In the genomic region with DNA sequence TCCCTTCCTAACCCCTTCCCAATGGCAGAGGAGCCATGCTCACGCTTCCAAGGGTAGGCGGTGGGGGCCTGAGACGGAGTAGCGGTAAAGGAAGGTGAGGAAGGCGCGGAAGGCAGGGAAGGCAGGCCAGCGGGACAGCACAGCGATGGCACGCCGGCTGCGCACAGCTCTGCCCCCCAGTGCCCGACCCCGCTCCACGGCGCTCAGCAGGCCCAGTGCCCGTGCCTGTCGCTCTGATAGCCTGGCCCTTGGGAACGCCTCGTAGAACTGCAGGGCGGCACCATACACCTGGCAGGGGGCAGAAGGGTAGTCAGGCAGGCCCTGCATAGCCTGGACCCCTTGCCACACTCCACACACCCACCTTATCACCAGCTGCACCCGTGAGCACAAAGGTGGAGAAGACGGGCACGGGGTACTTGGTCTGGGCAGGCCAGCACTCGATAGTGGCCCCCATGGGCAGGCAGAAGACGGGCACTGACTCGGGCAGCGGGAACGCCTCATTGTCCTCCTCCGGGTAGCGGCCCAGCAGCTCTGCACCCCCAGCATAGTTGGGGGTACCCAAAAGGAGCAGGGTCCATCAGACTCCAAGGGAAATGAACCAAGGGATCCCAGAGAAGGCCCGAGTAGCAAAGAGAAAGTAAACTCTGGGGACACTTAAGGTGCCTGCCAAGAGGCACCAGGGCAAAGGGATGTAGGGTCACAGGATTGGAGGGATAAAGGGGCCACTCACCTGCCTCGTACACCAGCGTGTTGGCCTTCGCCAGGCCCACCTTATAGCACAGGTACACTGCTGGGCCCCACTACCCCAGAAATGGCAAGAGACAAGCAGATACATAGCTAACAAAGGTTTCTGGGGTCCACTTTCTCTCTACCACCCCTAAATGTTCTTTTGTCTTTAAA, we compare ENCODE assay signal across 27 cellular contexts. TPM values are rescaled to one million over a fixed set of nuclear protein-coding genes. Genes with fewer than 3 reads are reported as not detected.
DNase-seq lines count a peak whose midpoint lies in the region; ATAC-seq and TF ChIP-seq lines count a peak whose summit lies in the region.
"Had no signal": no experiment of that assay in that cellular context is flagged by ENCODE, and none has a peak within 500 bp of the region (broad histone marks: within the 10 kb centered on the region; RNA-seq: fewer than 3 reads in every experiment).

No MANE protein-coding gene starts in this region.

- TF ChIP-seq EP300 in SK-N-SH (IDR thresholded peaks at IDR 0.05; ENCODE audit: borderline replicate concordance in 1 of 2, low read depth in 1 of 2, low read length in 1 of 2): no peak

- H3K4me3 Mint-ChIP-seq in endodermal cell: no peak overlapping the region
- H3K4me3 Mint-ChIP-seq: activated CD8-positive, alpha-beta memory T cell treated with anti-CD3 and anti-CD28 coated beads, Interleukin-2, amount 10 ng/mL, durations not matched to agents 7 days and 5 days had no signal

- H3K27ac ChIP-seq in SK-N-SH (ENCODE audit: low read depth in 2 of 2, low read length in 1 of 2) (no peak overlapping the region), endodermal cell (ENCODE audit: low read depth, low read length) (no peak overlapping the region), spleen (peak overlapping the region in 2 of 8 donors; percentile 100), MM.1S (ENCODE audit: low read length) (no peak overlapping the region)
- H3K27ac ChIP-seq: colonic mucosa, GM23248, HL-60, thyroid gland had no signal

- H3K27me3 Mint-ChIP-seq in endodermal cell (ENCODE audit: insufficient read depth): no peaks in the 10 kb centered on the region
- H3K27me3 Mint-ChIP-seq: activated CD8-positive, alpha-beta memory T cell treated with anti-CD3 and anti-CD28 coated beads, Interleukin-2, amount 10 ng/mL, durations not matched to agents 7 days and 5 days; naive thymus-derived CD8-positive, alpha-beta T cell; progenitor cell of endocrine pancreas; T-cell had no signal

- no peak for ATAC-seq in SK-N-SH treated with all-trans-retinoic acid at 6 μM for 48 hours
- ATAC-seq in HG02938 (IDR thresholded peaks at IDR 0.05; ENCODE audit: unreplicated experiment): no peak
- ATAC-seq: activated CD8-positive, alpha-beta memory T cell treated with anti-CD3 and anti-CD28 coated beads, Interleukin-2, amount 10 ng/mL, durations not matched to agents 7 days and 5 days; left cardiac atrium; naive thymus-derived CD8-positive, alpha-beta T cell; PC-3; T-cell had no signal

- no peak overlapping the region for H3K4me2 ChIP-seq in SK-N-SH
- no peak overlapping the region for H3K4me2 ChIP-seq in MM.1S (ENCODE audit: low read depth, low read length)

- no peak overlapping the region for H3K4me3 ChIP-seq in SK-N-SH (ENCODE audit: low read depth in 2 of 2, low read length in 1 of 2)
- no peak overlapping the region for H3K4me3 ChIP-seq in H7 (ENCODE audit: insufficient read depth, low read depth, low read length)
- no peak overlapping the region for H3K4me3 ChIP-seq in endodermal cell (ENCODE audit: low read length)
- no peak overlapping the region for H3K4me3 ChIP-seq in spleen
- no peak overlapping the region for H3K4me3 ChIP-seq in MM.1S (ENCODE audit: low read length)
- H3K4me3 ChIP-seq: colonic mucosa, GM23248, thyroid gland had no signal

- H3F3A ChIP-seq in SK-N-SH (replicated peaks; ENCODE audit: insufficient read depth): peaks cover 4% of the 10 kb centered on the region
- H3F3A ChIP-seq in MM.1S (ENCODE audit: insufficient read depth, low read length): peaks cover 17% of the 10 kb centered on the region

- no peaks in the 10 kb centered on the region for H4K20me1 ChIP-seq in SK-N-SH (ENCODE audit: insufficient read depth)
- H4K20me1 ChIP-seq in MM.1S (ENCODE audit: insufficient read depth, low read length): no peaks in the 10 kb centered on the region

- peaks cover 7 to 51% of the 10 kb centered on the region in 2 experiments for H3K36me3 ChIP-seq in SK-N-SH (replicated peaks in 1 of 2; ENCODE audit: control insufficient read depth in 1 of 2, insufficient read depth in 2 of 2, low read length in 1 of 2)
- peaks cover 19% of the 10 kb centered on the region for H3K36me3 ChIP-seq in H7 (replicated peaks; ENCODE audit: control insufficient read depth, insufficient read depth, low read length)
- peaks cover 35% of the 10 kb centered on the region for H3K36me3 ChIP-seq in endodermal cell (ENCODE audit: control insufficient read depth, insufficient read depth, low read length)
- peaks cover 2 to 73% (median 66%) of the 10 kb centered on the region in 6 donors for H3K36me3 ChIP-seq in spleen
- H3K36me3 ChIP-seq in MM.1S (replicated peaks; ENCODE audit: insufficient read depth, low read length): no peaks in the 10 kb centered on the region; the same call in 1 of the 2 replicates
- H3K36me3 ChIP-seq: colonic mucosa had no signal

- H3K36me3 Mint-ChIP-seq in endodermal cell (ENCODE audit: low read depth): peaks cover 47% of the 10 kb centered on the region

- TF ChIP-seq POLR2A in spleen (IDR thresholded peaks at IDR 0.05): no peak

- DNase-seq in SK-N-SH: peak; percentile 13
- DNase-seq in H7: peak; percentile 47
- no peak for DNase-seq in endodermal cell
- DNase-seq in spleen: peak; percentile 75
- no peak for DNase-seq in MM.1S
- DNase-seq in COR-L47 (lab: John Stamatoyannopoulos, UW): no peak
- DNase-seq: activated CD4-positive, alpha-beta T cell treated with anti-CD3 and anti-CD28 coated beads for 4 hours; activated CD8-positive, alpha-beta memory T cell treated with anti-CD3 and anti-CD28 coated beads, Interleukin-2, amount 10 ng/mL, durations not matched to agents 7 days and 5 days; activated effector memory CD4-positive, alpha-beta T cell treated with anti-CD3 and anti-CD28 coated beads, Interleukin-2, amount 50 U/mL, for 16 hours; AML-193; colonic mucosa; EL; GM23248; left cardiac atrium; mesendoderm; naive thymus-derived CD8-positive, alpha-beta T cell; NCI-H1417; NCI-H446 treated with DMSO at 0.1 percent for 48 hours; PC-3; SHP77 treated with DMSO at 0.1 percent for 48 hours; stimulated activated CD4-positive, alpha-beta T cell treated with anti-CD3 and anti-CD28 coated beads, Interleukin-1b, Interleukin-23, amount 100 ng/mL, for 48 hours; T-cell; thyroid gland had no signal

- POLR2A ChIA-PET in SK-N-SH (lab: Yijun Ruan, JAX): interaction anchor here (2.0 kb wide), 1 partner anchor 19 kb away, joined by 6 read pairs; the partner anchor contains the start of gene GATAD2B

- H3K27me3 ChIP-seq in SK-N-SH (ENCODE audit: insufficient read depth) (no peaks in the 10 kb centered on the region), H7 (ENCODE audit: control insufficient read depth, insufficient read depth, low read length) (no peaks in the 10 kb centered on the region), endodermal cell (ENCODE audit: control insufficient read depth, insufficient read depth, low read length, poor library complexity, severe bottlenecking) (no peaks in the 10 kb centered on the region), spleen (replicated peaks in 1 of 7) (no peaks in the 10 kb centered on the region), MM.1S (replicated peaks; ENCODE audit: insufficient read depth, low read length) (no peaks in the 10 kb centered on the region)
- H3K27me3 ChIP-seq: colonic mucosa, thyroid gland had no signal

- H3K4me1 Mint-ChIP-seq in endodermal cell: peaks cover 4% of the 10 kb centered on the region

- H3K9me3 ChIP-seq in SK-N-SH (no peaks in the 10 kb centered on the region), endodermal cell (ENCODE audit: control insufficient read depth, low read length) (no peaks in the 10 kb centered on the region), spleen (no peaks in the 10 kb centered on the region), MM.1S (replicated peaks; ENCODE audit: insufficient read depth, low read length) (no peaks in the 10 kb centered on the region)
- H3K9me3 ChIP-seq: colonic mucosa, thyroid gland had no signal

- peak overlapping the region; percentile 64 for H3K27ac Mint-ChIP-seq in endodermal cell
- H3K27ac Mint-ChIP-seq: progenitor cell of endocrine pancreas had no signal

- H3K9ac ChIP-seq in SK-N-SH: no peak overlapping the region
- H3K9ac ChIP-seq in endodermal cell (ENCODE audit: extremely low read depth, low read length, poor library complexity, severe bottlenecking): no peak overlapping the region
- no peak overlapping the region for H3K9ac ChIP-seq in MM.1S (ENCODE audit: low read length)
- H3K9ac ChIP-seq: GM23248 had no signal

- H3K79me2 ChIP-seq in SK-N-SH (ENCODE audit: insufficient read depth) (peaks cover 29% of the 10 kb centered on the region), MM.1S (ENCODE audit: low read length) (peaks cover 28% of the 10 kb centered on the region)

- TF ChIP-seq RAD21 in SK-N-SH (IDR thresholded peaks at IDR 0.05; ENCODE audit: low read length): no peak

- no peak for TF ChIP-seq CTCF in SK-N-SH (IDR thresholded peaks at IDR 0.05)
- no peak for TF ChIP-seq CTCF in endodermal cell (conservative IDR thresholded peaks at IDR 0.05)
- TF ChIP-seq CTCF in spleen (IDR thresholded peaks at IDR 0.05 in 8 of 11, conservative IDR thresholded peaks at IDR 0.05 in 3 of 11): no peak
- TF ChIP-seq CTCF in MM.1S (IDR thresholded peaks at IDR 0.05; ENCODE audit: low read length): no peak

- CTCF ChIA-PET in SK-N-SH (lab: Yijun Ruan, JAX): interaction anchor here (0.6 to 1.5 kb wide), 3 partner anchors 26 to 330 kb away, joined by 3 to 4 read pairs (median 3); partner anchors contain the start of genes CREB3L4 and HAX1

- H3K9me2 ChIP-seq in SK-N-SH: no peaks in the 10 kb centered on the region
- no peaks in the 10 kb centered on the region for H3K9me2 ChIP-seq in MM.1S (replicated peaks; ENCODE audit: insufficient read depth, low read length)

- H2AFZ ChIP-seq in SK-N-SH (ENCODE audit: low read depth) (no peak overlapping the region), MM.1S (ENCODE audit: low read length) (no peak overlapping the region)
- H2AFZ ChIP-seq: GM23248 had no signal

- H3K4me1 ChIP-seq in SK-N-SH (ENCODE audit: control insufficient read depth in 1 of 2, insufficient read depth in 2 of 2, low read depth in 1 of 2, low read length in 1 of 2) (peaks cover 3 to 17% of the 10 kb centered on the region in 2 experiments; a peak in 2 of 4 replicates), endodermal cell (ENCODE audit: control insufficient read depth, insufficient read depth, low read length) (no peaks in the 10 kb centered on the region), spleen (peaks cover 13 to 58% (median 39%) of the 10 kb centered on the region in 6 donors), MM.1S (ENCODE audit: low read length) (peaks cover 5% of the 10 kb centered on the region)

- WGBS in SK-N-SH (ENCODE audit: low lambda C conversion rate): 98% methylated on average over 27 of the region's 34 CpGs
- WGBS in endodermal cell (ENCODE audit: insufficient coverage in 1 of 2, insufficient read length in 1 of 2), 2 experiments: 94% methylated on average over 23 to 34 of the region's 34 CpGs
- WGBS in spleen, 5 donors: 93 to 96% (median 95%) methylated on average over 20 to 34 of the region's 34 CpGs

- H3K9me3 Mint-ChIP-seq in endodermal cell: no peaks in the 10 kb centered on the region
- H3K9me3 Mint-ChIP-seq: naive thymus-derived CD8-positive, alpha-beta T cell; T-cell had no signal

- intact Hi-C loops in spleen (cut with DNase I; ENCODE audit: low total_unique reads): no loop called here

RNA-seq across cellular contexts. Expression of gene DENND4B, which starts 4.4 kb away (rescaled TPM):
- polyA plus RNA-seq in SK-N-SH (2012; rRNA removed): 27.3 and 29.6 TPM in 2 replicates
- polyA plus RNA-seq in SK-N-SH (2012; cell fraction: cytosol; rRNA removed): 6.6 and 11.3 TPM in 2 replicates
- 151 and 153 TPM in 2 replicates for polyA plus RNA-seq in SK-N-SH (2012; cell fraction: nucleus; rRNA removed)
- total RNA-seq in H7 (2014; rRNA removed; shearing (Covaris generic)): 41.9 and 57.0 TPM in 2 replicates
- 100 to 1,000 TPM in 1 of 2 donors, 10 to 100 TPM in 1; 89.5 to 115 TPM for total RNA-seq in endodermal cell
- polyA plus RNA-seq in endodermal cell (2013, experiment 1 of 2): 51.8 TPM
- 31.1 TPM for polyA plus RNA-seq in endodermal cell (2013, experiment 2 of 2)
- 100 to 1,000 TPM; 135 to 211 (median 168) TPM for total RNA-seq in spleen
- polyA plus RNA-seq in spleen: 100 to 1,000 TPM in 2 of 3 donors, 10 to 100 TPM in 1; 47.7 to 106 (median 104) TPM

RNA-seq across cellular contexts. Expression of gene CRTC2, which starts 16.3 kb away (rescaled TPM):
- polyA plus RNA-seq in SK-N-SH (2012; rRNA removed) (25.5 and 26.2 TPM in 2 replicates), spleen (10 to 100 TPM; 37.7 to 79.7 (median 72.3) TPM)
- 8.8 and 11.5 TPM in 2 replicates for polyA plus RNA-seq in SK-N-SH (2012; cell fraction: cytosol; rRNA removed)
- polyA plus RNA-seq in SK-N-SH (2012; cell fraction: nucleus; rRNA removed): 86.4 and 89.5 TPM in 2 replicates
- total RNA-seq in H7 (2014; rRNA removed; shearing (Covaris generic)): 17.1 and 22.4 TPM in 2 replicates
- total RNA-seq in endodermal cell (10 to 100 TPM; 35.5 to 40.9 TPM), spleen (10 to 100 TPM; 34.8 to 80.1 (median 66.8) TPM)
- 34.7 TPM for polyA plus RNA-seq in endodermal cell (2013, experiment 1 of 2)
- 33.7 TPM for polyA plus RNA-seq in endodermal cell (2013, experiment 2 of 2)

RNA-seq across cellular contexts. Expression of gene GATAD2B, which starts 19.3 kb away (rescaled TPM):
- 2.7 and 2.8 TPM in 2 replicates for polyA plus RNA-seq in SK-N-SH (2012; rRNA removed)
- 2.9 and 4.0 TPM in 2 replicates for polyA plus RNA-seq in SK-N-SH (2012; cell fraction: cytosol; rRNA removed)
- polyA plus RNA-seq in SK-N-SH (2012; cell fraction: nucleus; rRNA removed): 5.9 and 8.3 TPM in 2 replicates
- 8.9 and 10.9 TPM in 2 replicates for total RNA-seq in H7 (2014; rRNA removed; shearing (Covaris generic))
- 10 to 100 TPM; 45.2 to 51.2 TPM for total RNA-seq in endodermal cell
- polyA plus RNA-seq in endodermal cell (2013, experiment 1 of 2): 32.0 TPM
- 31.3 TPM for polyA plus RNA-seq in endodermal cell (2013, experiment 2 of 2)
- total RNA-seq in spleen: 10 to 100 TPM; 44.2 to 68.1 (median 60.4) TPM
- 1 to 10 TPM; 3.7 to 7.1 (median 3.9) TPM for polyA plus RNA-seq in spleen

RNA-seq across cellular contexts. Expression of gene SLC39A1, which starts 21.3 kb away (rescaled TPM):
- polyA plus RNA-seq in SK-N-SH (2012; rRNA removed) (89.6 and 113 TPM in 2 replicates), spleen (10 to 100 TPM; 23.6 to 41.3 (median 40.6) TPM)
- polyA plus RNA-seq in SK-N-SH (2012; cell fraction: cytosol; rRNA removed): 67.8 and 93.4 TPM in 2 replicates
- 41.8 and 53.1 TPM in 2 replicates for polyA plus RNA-seq in SK-N-SH (2012; cell fraction: nucleus; rRNA removed)
- 310 and 377 TPM in 2 replicates for total RNA-seq in H7 (2014; rRNA removed; shearing (Covaris generic))
- total RNA-seq in endodermal cell (100 to 1,000 TPM; 129 to 154 TPM), spleen (10 to 100 TPM; 66.7 to 88.4 (median 81.1) TPM)
- 97.1 TPM for polyA plus RNA-seq in endodermal cell (2013, experiment 1 of 2)
- polyA plus RNA-seq in endodermal cell (2013, experiment 2 of 2): 96.8 TPM

RNA-seq across cellular contexts. Expression of gene CREB3L4, which starts 25.6 kb away (rescaled TPM):
- polyA plus RNA-seq in SK-N-SH (2012; rRNA removed) (12.8 and 16.6 TPM in 2 replicates), spleen (10 to 100 TPM in 2 of 3 donors, 1 to 10 TPM in 1; 8.9 to 13.3 (median 11.7) TPM)
- 6.2 and 9.5 TPM in 2 replicates for polyA plus RNA-seq in SK-N-SH (2012; cell fraction: cytosol; rRNA removed)
- 41.2 and 42.8 TPM in 2 replicates for polyA plus RNA-seq in SK-N-SH (2012; cell fraction: nucleus; rRNA removed)
- 58.2 and 81.2 TPM in 2 replicates for total RNA-seq in H7 (2014; rRNA removed; shearing (Covaris generic))
- total RNA-seq in endodermal cell (10 to 100 TPM; 15.6 to 23.9 TPM), spleen (10 to 100 TPM in 2 of 7 donors, 1 to 10 TPM in 5; 6.1 to 18.0 (median 9.1) TPM)
- 24.4 TPM for polyA plus RNA-seq in endodermal cell (2013, experiment 1 of 2)
- polyA plus RNA-seq in endodermal cell (2013, experiment 2 of 2): 22.3 TPM

Comparison
In these comparisons a context has a peak if more than half of its experiments do, and no peak if none do; other contexts are left out.
1. DNase-seq: peak in SK-N-SH (single experiment), H7 (single experiment) and spleen (single experiment); none in endodermal cell (single experiment), MM.1S (single experiment) and COR-L47 (single experiment).